ENCODE assay signal across 1 cellular context in the genomic region with DNA sequence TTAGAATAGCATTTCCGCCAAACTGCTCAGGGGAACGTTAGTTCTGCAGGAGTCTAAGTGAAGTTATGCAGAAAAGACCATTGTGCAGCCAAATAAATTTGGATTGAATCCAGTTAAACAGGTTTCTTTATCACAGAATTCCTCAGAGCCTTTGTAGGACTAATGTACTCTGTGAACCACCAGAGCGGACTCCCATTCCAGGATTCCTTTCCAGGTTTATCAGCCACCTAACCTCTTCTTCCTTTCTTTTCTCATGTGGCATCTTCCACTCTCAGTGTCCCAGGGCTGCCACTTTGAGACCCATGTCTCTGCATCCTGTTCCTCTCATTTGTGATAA.
TF ChIP-seq lines count a peak whose summit lies in the region.

No MANE protein-coding gene starts in this region.

TF ChIP-seq in H1, 55 proteins besides CTCF, POLR2A, EP300 and RAD21:
- TF ChIP-seq PHF8 (conservative IDR thresholded peaks at IDR 0.05; ENCODE audit: low read depth, low read length) (no peak), TBP (IDR thresholded peaks at IDR 0.05; ENCODE audit: low read depth, low read length) (no peak), TAF7 (optimal IDR thresholded peaks at IDR 0.05; ENCODE audit: borderline replicate concordance, low read depth, low read length) (no peak), JUN (IDR thresholded peaks at IDR 0.05; ENCODE audit: low read depth, low read length) (no peak), SRF (IDR thresholded peaks at IDR 0.05; ENCODE audit: low read depth, low read length) (no peak), RFX5 (IDR thresholded peaks at IDR 0.05; ENCODE audit: borderline replicate concordance, low read depth, low read length) (no peak), RNF2 (IDR thresholded peaks at IDR 0.05; ENCODE audit: borderline replicate concordance, low read depth, low read length, missing control alignments, poor library complexity, severe bottlenecking) (no peak)
